Comparison of ENCODE assay signal across 1 cellular context in genomic region chr4:95091272-95091671, GRCh38.
TF ChIP-seq lines count a peak whose summit lies in the region.

No MANE protein-coding gene starts in this region.

TF ChIP-seq in H1, 55 proteins besides CTCF, POLR2A, EP300 and RAD21:
- TF ChIP-seq CHD7 (IDR thresholded peaks at IDR 0.05; ENCODE audit: insufficient replicate concordance, low read length) (no peak), EGR1 (IDR thresholded peaks at IDR 0.05; ENCODE audit: borderline replicate concordance, low read depth, low read length) (no peak), CEBPB (IDR thresholded peaks at IDR 0.05; ENCODE audit: low read depth, low read length) (peak; percentile 58; the same call in 1 of the 2 replicates)
